Comparison of ENCODE assay signal across 15 cellular contexts in genomic region chr3:102354818-102355515, GRCh38.
A peak's percentile ranks its signal among the peaks of the same experiment; 100 is the strongest.
DNase-seq lines count a peak whose midpoint lies in the region; ATAC-seq and TF ChIP-seq lines count a peak whose summit lies in the region.
"Had no signal": no experiment of that assay in that cellular context is flagged by ENCODE, and none has a peak within 500 bp of the region (broad histone marks: within the 10 kb centered on the region; RNA-seq: fewer than 3 reads in every experiment).

No MANE protein-coding gene starts in this region.

- H3K4me3 ChIP-seq in astrocyte of the cerebellum (ENCODE audit: low read depth, low read length) (no peak overlapping the region), kidney epithelial cell (ENCODE audit: low read depth, low read length) (no peak overlapping the region)
- H3K4me3 ChIP-seq: heart left ventricle had no signal

- no peak overlapping the region for H3K4me3 Mint-ChIP-seq in Calu3 (ENCODE audit: low read depth, unreplicated experiment)
- H3K4me3 Mint-ChIP-seq: brain had no signal

- no TSS peak for BruUV-seq in Calu3 (replicated peaks; lab: Mats Ljungman, UMichigan)

- CTCF ChIA-PET in Calu3 (lab: Charles Lee): no interaction called here

- no peak for TF ChIP-seq CTCF in Calu3 (IDR thresholded peaks at IDR 0.05; ENCODE audit: unreplicated experiment)
- no peak for TF ChIP-seq CTCF in astrocyte of the cerebellum (IDR thresholded peaks at IDR 0.05; ENCODE audit: low read depth, low read length, missing control alignments)
- TF ChIP-seq CTCF in kidney epithelial cell (IDR thresholded peaks at IDR 0.05; ENCODE audit: insufficient read depth, low read length, poor library complexity, severe bottlenecking): no peak

- no peaks in the 10 kb centered on the region for H3K9me3 Mint-ChIP-seq in Calu3 (ENCODE audit: low read depth, unreplicated experiment)
- H3K9me3 Mint-ChIP-seq: brain had no signal

- H3K36me3 Mint-ChIP-seq in Calu3 (ENCODE audit: insufficient read depth, unreplicated experiment): no peaks in the 10 kb centered on the region
- H3K36me3 Mint-ChIP-seq: brain had no signal

- peaks cover 23% of the 10 kb centered on the region for H3K4me1 Mint-ChIP-seq in Calu3 (ENCODE audit: low read depth, unreplicated experiment)

- in situ Hi-C loops in astrocyte of the cerebellum (cut with HindIII; ENCODE audit: low sequenced_read_pairs): no loop called here

- DNase-seq in Calu3 (peak; percentile 16), HS-5 (ENCODE audit: low read depth) (peak; percentile 48), astrocyte of the cerebellum (ENCODE audit: low read depth) (peak; percentile 28), kidney epithelial cell (ENCODE audit: low read depth) (peak; percentile 65), ureter (ENCODE audit: low spot score) (no peak), NCI-H526 treated with DMSO at 0.1 percent for 48 hours (lab: John Stamatoyannopoulos, UW) (no peak), left colon (no peak)
- DNase-seq: activated CD8-positive, alpha-beta memory T cell treated with anti-CD3 and anti-CD28 coated beads, Interleukin-2, amount 50 U/mL, for 4 hours; heart left ventricle; KBM-7; NCI-H774; stimulated activated naive CD8-positive, alpha-beta T cell treated with anti-CD3 and anti-CD28 coated beads, Interleukin-15, Interleukin-2, amounts not matched to agents 100 U/mL and 50 U/mL, for 24 hours; T-helper 9 cell had no signal

- H3K27ac Mint-ChIP-seq in Calu3 (ENCODE audit: unreplicated experiment): peak overlapping the region; percentile 83

- intact Hi-C loops in Calu3 (cut with micrococcal nuclease; ENCODE audit: unreplicated experiment): loop anchor here (10.0 kb wide), 1 partner anchor 170 kb away; no protein-coding TSS in a partner anchor
- intact Hi-C loops in left colon (cut with DNase I, micrococcal nuclease): no loop called here

- H3K36me3 ChIP-seq in kidney epithelial cell (ENCODE audit: control insufficient read depth, insufficient read depth, low read length): no peaks in the 10 kb centered on the region
- H3K36me3 ChIP-seq: heart left ventricle had no signal

- no peaks in the 10 kb centered on the region for H3K27me3 ChIP-seq in kidney epithelial cell (ENCODE audit: control insufficient read depth, insufficient read depth, low read length)
- H3K27me3 ChIP-seq: heart left ventricle had no signal

- no peaks in the 10 kb centered on the region for H3K27me3 Mint-ChIP-seq in Calu3 (ENCODE audit: unreplicated experiment)
- H3K27me3 Mint-ChIP-seq: brain had no signal

- ATAC-seq in HG03439 (IDR thresholded peaks at IDR 0.05; ENCODE audit: unreplicated experiment) (no peak), left colon (no peak)
- ATAC-seq: stimulated activated naive CD8-positive, alpha-beta T cell treated with anti-CD3 and anti-CD28 coated beads, Interleukin-15, Interleukin-2, amounts not matched to agents 100 U/mL and 50 U/mL, for 24 hours had no signal

Comparison
In these comparisons a context has a peak if more than half of its experiments do, and no peak if none do; other contexts are left out.
1. DNase-seq: peak in Calu3 (single experiment), HS-5 (single experiment), astrocyte of the cerebellum (single experiment) and kidney epithelial cell (single experiment); none in ureter (single experiment), NCI-H526 treated with DMSO at 0.1 percent for 48 hours (single experiment) and left colon (0 of 2).